8 cellular contexts compared by ENCODE assay signal in genomic region chr10:95657250-95657649, GRCh38. TPM values are rescaled to one million over a fixed set of nuclear protein-coding genes. Genes with fewer than 3 reads are reported as not detected.
DNase-seq lines count a peak whose midpoint lies in the region; ATAC-seq, FAIRE-seq and TF ChIP-seq lines count a peak whose summit lies in the region.

No MANE protein-coding gene starts in this region.

- TF ChIP-seq CTCF in DND-41 (IDR thresholded peaks at IDR 0.05; ENCODE audit: borderline replicate concordance, extremely low read depth, low read length, poor library complexity, severe bottlenecking): no peak
- no peak for TF ChIP-seq CTCF in PC-3 (conservative IDR thresholded peaks at IDR 0.05; ENCODE audit: low read depth, low read length)
- no peak for TF ChIP-seq CTCF in endothelial cell of umbilical vein (IDR thresholded peaks at IDR 0.05; ENCODE audit: extremely low read depth in 1 of 2, insufficient read depth in 1 of 2, low read depth in 1 of 2, low read length in 2 of 2)
- TF ChIP-seq CTCF in pancreas (IDR thresholded peaks at IDR 0.05): no peak

- no peaks in the 10 kb centered on the region for H3K9me2 ChIP-seq in PC-3 (replicated peaks; ENCODE audit: low read length)

- H3K9me3 ChIP-seq in DND-41 (ENCODE audit: insufficient read depth, low read length, severe bottlenecking) (no peaks in the 10 kb centered on the region), PC-3 (ENCODE audit: low read length) (no peaks in the 10 kb centered on the region), endothelial cell of umbilical vein (replicated peaks; ENCODE audit: control insufficient read depth, insufficient read depth, low read length) (no peaks in the 10 kb centered on the region), pancreas (no peaks in the 10 kb centered on the region)

- H3K27me3 ChIP-seq in DND-41 (ENCODE audit: insufficient read depth, low read length, poor library complexity) (no peaks in the 10 kb centered on the region), PC-3 (ENCODE audit: low read length) (no peaks in the 10 kb centered on the region), endothelial cell of umbilical vein (ENCODE audit: control insufficient read depth in 2 of 2, insufficient read depth in 2 of 2, low read length in 2 of 2) (no peaks in the 10 kb centered on the region), pancreas (no peaks in the 10 kb centered on the region)

- H3K4me3 ChIP-seq in DND-41 (ENCODE audit: low read depth in 1 of 2, low read length in 2 of 2): peak overlapping the region; percentile 56 to 88; a peak in 3 of 4 replicates
- peak overlapping the region; percentile 98 for H3K4me3 ChIP-seq in PC-3 (ENCODE audit: low read length)
- H3K4me3 ChIP-seq in endothelial cell of umbilical vein (replicated peaks in 1 of 3; ENCODE audit: insufficient read depth in 1 of 3, low read depth in 1 of 3, low read length in 3 of 3): peak overlapping the region in 1 of 3 experiments; percentile 93
- H3K4me3 ChIP-seq in pancreas: peak overlapping the region; percentile 69 to 99 (median 92)

- no peak for TF ChIP-seq POLR2A in endothelial cell of umbilical vein (IDR thresholded peaks at IDR 0.05; ENCODE audit: low read depth, low read length)

- H3K9ac ChIP-seq in DND-41 (ENCODE audit: low read depth, low read length) (peak overlapping the region; percentile 74; the same call in 1 of the 2 replicates), PC-3 (ENCODE audit: low read length) (peak overlapping the region; percentile 88), endothelial cell of umbilical vein (replicated peaks; ENCODE audit: extremely low read depth, insufficient read depth, low read length) (peak overlapping the region; percentile 87)

- FAIRE-seq in endothelial cell of umbilical vein (lab: Jason Lieb, UNC) (peak; percentile 8), pancreas (lab: Jason Lieb, UNC) (no peak)

- ATAC-seq in DND-41 (ENCODE audit: insufficient read depth, low read depth): no peak
- no peak for ATAC-seq in PC-3
- ATAC-seq in pancreas: no peak
- no peak for ATAC-seq in GM19463 (IDR thresholded peaks at IDR 0.05; ENCODE audit: unreplicated experiment)

- dilution Hi-C loops in endothelial cell of umbilical vein (cut with MboI; ENCODE audit: extremely low pct_ligation_motif_present, low sequenced_read_pairs): no loop called here

- intact Hi-C loops in PC-3 (cut with micrococcal nuclease) (no loop called here), endothelial cell of umbilical vein (cut with micrococcal nuclease) (loop anchor here (2.0 kb wide), 1 partner anchor 96 kb away; the partner anchor contains the start of gene SORBS1), pancreas (cut with DNase I) (no loop called here)

- peaks cover 36% of the 10 kb centered on the region for H3K79me2 ChIP-seq in DND-41 (ENCODE audit: insufficient read depth, low read length)
- peaks cover 37% of the 10 kb centered on the region for H3K79me2 ChIP-seq in PC-3 (ENCODE audit: low read length)
- peaks cover 33% of the 10 kb centered on the region for H3K79me2 ChIP-seq in endothelial cell of umbilical vein (ENCODE audit: control insufficient read depth, insufficient read depth, low read length)

- H3K4me1 ChIP-seq in DND-41 (ENCODE audit: insufficient read depth, low read length) (peaks cover 24% of the 10 kb centered on the region), PC-3 (ENCODE audit: insufficient read depth, low read length) (peaks cover 6% of the 10 kb centered on the region; the same call in 1 of the 2 replicates), endothelial cell of umbilical vein (ENCODE audit: control insufficient read depth, extremely low read depth, insufficient read depth, low read length) (peaks cover 11% of the 10 kb centered on the region), pancreas (peaks cover 0 to 12% (median 0%) of the 10 kb centered on the region in 3 donors)

- H3K27ac ChIP-seq in DND-41 (ENCODE audit: low read length): peak overlapping the region; percentile 7; the same call in 1 of the 2 replicates
- H3K27ac ChIP-seq in PC-3 (ENCODE audit: low read length): no peak overlapping the region
- H3K27ac ChIP-seq in endothelial cell of umbilical vein (ENCODE audit: insufficient read depth, low read depth, low read length): no peak overlapping the region
- peak overlapping the region in 1 of 4 donors; percentile 86 for H3K27ac ChIP-seq in pancreas

- no peaks in the 10 kb centered on the region for H4K20me1 ChIP-seq in DND-41 (ENCODE audit: insufficient read depth, low read length)
- no peaks in the 10 kb centered on the region for H4K20me1 ChIP-seq in PC-3 (ENCODE audit: low read length)
- no peaks in the 10 kb centered on the region for H4K20me1 ChIP-seq in endothelial cell of umbilical vein (replicated peaks; ENCODE audit: control insufficient read depth, extremely low read depth, insufficient read depth, low read length)

- peak overlapping the region; percentile 91 for H2AFZ ChIP-seq in DND-41 (ENCODE audit: low read depth, low read length)
- H2AFZ ChIP-seq in PC-3 (ENCODE audit: low read length): peak overlapping the region; percentile 67
- peak overlapping the region; percentile 72 for H2AFZ ChIP-seq in endothelial cell of umbilical vein (ENCODE audit: low read depth, low read length)

- no peaks in the 10 kb centered on the region for H3K9me1 ChIP-seq in endothelial cell of umbilical vein (replicated peaks; ENCODE audit: control insufficient read depth, extremely low read depth, insufficient read depth, low read length)

- CTCF ChIA-PET in PC-3 (lab: Charles Lee): no interaction called here
- CTCF ChIA-PET in endothelial cell of umbilical vein (lab: Charles Lee): interaction anchor here (3.6 kb wide), 1 partner anchor 37 kb away, joined by 22 read pairs; the partner anchor contains the start of gene TCTN3

- peak overlapping the region; percentile 69 for H3K4me2 ChIP-seq in DND-41 (ENCODE audit: insufficient read depth, low read length)
- H3K4me2 ChIP-seq in PC-3 (ENCODE audit: low read length): peak overlapping the region; percentile 97
- H3K4me2 ChIP-seq in endothelial cell of umbilical vein (ENCODE audit: insufficient read depth, low read length): peak overlapping the region; percentile 97

- DNase-seq in DND-41: no peak
- DNase-seq in PC-3: no peak
- no peak for DNase-seq in endothelial cell of umbilical vein (ENCODE audit: low read depth, low spot score)
- DNase-seq in pancreas: no peak
- no peak for DNase-seq in NCI-H446 treated with DMSO at 0.1 percent for 48 hours (lab: John Stamatoyannopoulos, UW)
- no peak for DNase-seq in RPMI8226
- no peak for DNase-seq in NCI-H128 (lab: John Stamatoyannopoulos, UW; ENCODE audit: unreplicated experiment)

- H3F3A ChIP-seq in PC-3 (ENCODE audit: low read length, unreplicated experiment): no peaks in the 10 kb centered on the region

- BruUV-seq in PC-3 (replicated peaks; lab: Mats Ljungman, UMichigan) (no TSS peak), endothelial cell of umbilical vein (replicated peaks; lab: Mats Ljungman, UMichigan) (no TSS peak)

- peaks cover 15% of the 10 kb centered on the region for H3K36me3 ChIP-seq in DND-41 (ENCODE audit: insufficient read depth, low read length)
- H3K36me3 ChIP-seq in PC-3 (ENCODE audit: low read depth, low read length): peaks cover 8% of the 10 kb centered on the region; the same call in 1 of the 2 replicates
- peaks cover 2 to 4% of the 10 kb centered on the region in 2 experiments for H3K36me3 ChIP-seq in endothelial cell of umbilical vein (ENCODE audit: control insufficient read depth in 2 of 2, extremely low read depth in 1 of 2, insufficient read depth in 2 of 2, low read length in 2 of 2)
- H3K36me3 ChIP-seq in pancreas: peaks cover 0 to 2% (median 0%) of the 10 kb centered on the region in 3 donors

- POLR2A ChIA-PET in PC-3 (lab: Charles Lee; ENCODE audit: unreplicated experiment) (interaction anchor here (0.6 kb wide), 1 partner anchor 81 kb away, joined by 3 read pairs; no protein-coding TSS in a partner anchor), endothelial cell of umbilical vein (lab: Charles Lee) (no interaction called here)

- 34 to 63% methylated on average over 1 of the region's 1 CpG for WGBS in pancreas, 2 donors

TF ChIP-seq in endothelial cell of umbilical vein, 7 proteins besides CTCF, POLR2A, EP300 and RAD21 (continues in another document):
- TF ChIP-seq JUN (IDR thresholded peaks at IDR 0.05; ENCODE audit: borderline replicate concordance, insufficient read depth, insufficient read length, low read depth): no peak
- no peak for TF ChIP-seq POLR2AphosphoS5 (IDR thresholded peaks at IDR 0.05; ENCODE audit: insufficient read depth, low read depth, low read length)
- no peak for TF ChIP-seq EZH2 (IDR thresholded peaks at IDR 0.05; ENCODE audit: borderline replicate concordance, low read depth, low read length, severe bottlenecking)
- no peak for TF ChIP-seq GATA2 (IDR thresholded peaks at IDR 0.05; ENCODE audit: insufficient read depth, insufficient read length, low read depth, low read length)
- TF ChIP-seq FOS (IDR thresholded peaks at IDR 0.05; ENCODE audit: borderline replicate concordance, insufficient read depth, low read length): no peak
- TF ChIP-seq MYC (IDR thresholded peaks at IDR 0.05; ENCODE audit: low read depth, low read length): no peak

RNA-seq across cellular contexts. Expression of gene ALDH18A1, which starts 0.7 kb away (rescaled TPM):
- total RNA-seq in PC-3 (2014; rRNA removed): 63.4 and 70.3 TPM in 2 replicates
- total RNA-seq in endothelial cell of umbilical vein: 88.9 and 92.6 TPM in 2 replicates
- polyA plus RNA-seq in endothelial cell of umbilical vein: 48.6 and 53.2 TPM in 2 replicates
- polyA plus RNA-seq in endothelial cell of umbilical vein (2011; cell fraction: cytosol; rRNA removed): 49.5 and 53.0 TPM in 2 replicates
- polyA plus RNA-seq in endothelial cell of umbilical vein (2011; cell fraction: nucleus; rRNA removed): 87.9 and 97.7 TPM in 2 replicates
- 80.4 and 82.9 TPM in 2 replicates for polyA plus RNA-seq in endothelial cell of umbilical vein (2012)
- 176 and 180 TPM in 2 replicates for polyA minus RNA-seq in endothelial cell of umbilical vein
- 46.5 TPM for polyA minus RNA-seq in endothelial cell of umbilical vein (2011; cell fraction: cytosol; rRNA and poly(A)+ RNA removed)
- polyA minus RNA-seq in endothelial cell of umbilical vein (2011; cell fraction: nucleus; rRNA and poly(A)+ RNA removed): 38.9 and 42.9 TPM in 2 replicates
- total RNA-seq in pancreas: 10 to 100 TPM; 43.3 to 68.4 (median 54.9) TPM
- 10 to 100 TPM; 22.0 to 25.5 TPM for polyA plus RNA-seq in pancreas

RNA-seq across cellular contexts. Expression of gene TCTN3, which starts 36.5 kb away (rescaled TPM):
- total RNA-seq in PC-3 (2014; rRNA removed) (14.5 and 21.8 TPM in 2 replicates), endothelial cell of umbilical vein (40.4 and 42.9 TPM in 2 replicates), pancreas (10 to 100 TPM in 5 of 6 donors, 1 to 10 TPM in 1; 8.9 to 25.5 (median 16.7) TPM)
- polyA plus RNA-seq in endothelial cell of umbilical vein (52.6 and 55.9 TPM in 2 replicates), pancreas (10 to 100 TPM in 1 of 2 donors, 1 to 10 TPM in 1; 8.1 to 16.8 TPM)
- polyA plus RNA-seq in endothelial cell of umbilical vein (2011; cell fraction: cytosol; rRNA removed): 35.6 and 40.1 TPM in 2 replicates
- polyA plus RNA-seq in endothelial cell of umbilical vein (2011; cell fraction: nucleus; rRNA removed): 28.6 and 32.8 TPM in 2 replicates
- polyA plus RNA-seq in endothelial cell of umbilical vein (2012): 49.5 and 49.7 TPM in 2 replicates
- polyA minus RNA-seq in endothelial cell of umbilical vein: 42.8 and 56.7 TPM in 2 replicates
- polyA minus RNA-seq in endothelial cell of umbilical vein (2011; cell fraction: cytosol; rRNA and poly(A)+ RNA removed): 29.0 TPM
- polyA minus RNA-seq in endothelial cell of umbilical vein (2011; cell fraction: nucleus; rRNA and poly(A)+ RNA removed): 26.6 and 28.6 TPM in 2 replicates
